Comparison of ENCODE assay signal across 8 cellular contexts in the genomic region with DNA sequence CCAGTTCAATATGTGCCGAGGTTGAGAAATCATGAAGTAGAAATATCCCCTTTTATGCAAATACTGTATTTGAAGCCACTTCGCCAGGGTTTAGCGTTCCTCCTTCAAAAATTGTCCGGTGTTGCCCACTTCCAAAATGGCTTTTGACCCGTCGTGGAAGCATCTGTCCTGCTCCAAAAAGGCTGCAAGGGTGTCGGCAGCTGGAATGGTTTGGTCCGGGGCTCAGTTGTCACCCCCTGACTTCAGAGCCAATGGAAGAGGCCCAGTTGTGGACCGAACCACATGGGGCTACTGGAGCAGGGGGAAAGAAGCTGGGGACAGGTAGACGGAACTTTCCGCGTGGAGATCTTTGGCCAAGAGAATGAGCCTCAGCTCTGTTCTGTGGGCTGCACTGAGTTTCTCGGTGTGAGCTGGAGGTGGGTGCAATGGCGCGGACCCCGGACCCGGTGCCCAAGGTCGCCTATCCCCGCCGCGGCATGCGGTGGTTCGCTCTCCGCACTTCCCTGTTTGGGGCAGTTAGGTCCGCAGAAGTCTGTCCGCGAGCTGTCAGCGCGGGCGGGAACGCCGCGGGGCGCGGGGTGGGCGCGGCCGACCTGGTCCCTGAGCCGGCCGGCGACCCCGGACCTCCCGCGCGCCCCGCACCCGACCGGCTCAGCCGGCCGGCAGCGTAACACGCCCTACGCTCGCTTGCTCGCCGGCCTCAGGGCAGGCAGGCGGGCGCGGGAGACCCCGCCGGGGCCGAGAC. TPM values are rescaled to one million over a fixed set of nuclear protein-coding genes. Genes with fewer than 3 reads are reported as not detected.
A peak's percentile ranks its signal among the peaks of the same experiment; 100 is the strongest.
DNase-seq lines count a peak whose midpoint lies in the region; ATAC-seq and TF ChIP-seq lines count a peak whose summit lies in the region.

A gene (plus strand): TSS at position 527 of the 745 bp plus-strand sequence. CDS start 259 bp downstream, outside the sequence.

- TF ChIP-seq CTCF in spleen (IDR thresholded peaks at IDR 0.05 in 8 of 11, conservative IDR thresholded peaks at IDR 0.05 in 3 of 11): peak in 1 of 11 experiments; percentile 3

- H3K27me3 ChIP-seq in spleen (replicated peaks in 1 of 7): no peaks in the 10 kb centered on the region

- DNase-seq in A172 (ENCODE audit: low spot score) (peak; percentile 88), NCI-H446 (lab: John Stamatoyannopoulos, UW) (peak; percentile 83 to 93), inferior parietal cortex (ENCODE audit: extremely low spot score) (peak; percentile 94), spleen (peak; percentile 96)
- peak; percentile 79 for DNase-seq in activated CD4-positive, CD25-positive, alpha-beta regulatory T cell treated with anti-CD3 and anti-CD28 coated beads, Interleukin-2, amount 50 U/mL, for 16 hours (ENCODE audit: low read depth, low spot score)
- peak; percentile 92 for DNase-seq in central memory CD4-positive, alpha-beta T cell

- intact Hi-C loops in spleen (cut with DNase I; ENCODE audit: low total_unique reads): no loop called here

- 0 to 1% (median 0%) methylated on average over 13 to 62 of the region's 62 CpGs for WGBS in spleen, 5 donors

- TF ChIP-seq POLR2A in spleen (IDR thresholded peaks at IDR 0.05): peak in 1 of 3 donors; percentile 54

- no peaks in the 10 kb centered on the region for H3K9me3 ChIP-seq in spleen

- peak within 1 kb of the TSS; percentile 85 to 99 (median 93) for H3K4me3 ChIP-seq in spleen

- ATAC-seq in GM18873 (IDR thresholded peaks at IDR 0.05; ENCODE audit: low FRiP score, unreplicated experiment) (peak; percentile 44), HG03196 (IDR thresholded peaks at IDR 0.05; ENCODE audit: unreplicated experiment) (peak; percentile 44)

- peaks cover 0 to 14% (median 0%) of the 10 kb centered on the region in 6 donors for H3K36me3 ChIP-seq in spleen

- H3K27ac ChIP-seq in spleen: peak within 1 kb of the TSS; percentile 86 to 100 (median 94)

- peaks cover 33 to 87% (median 76%) of the 10 kb centered on the region in 6 donors for H3K4me1 ChIP-seq in spleen

RNA-seq across cellular contexts. Expression of the gene that starts here (rescaled TPM):
- 131 and 155 TPM in 2 replicates for total RNA-seq in A172 (2014; rRNA removed; shearing (Covaris generic))
- 100 to 1,000 TPM in 4 of 7 donors, 10 to 100 TPM in 3; 88.0 to 134 (median 110) TPM for total RNA-seq in spleen
- polyA plus RNA-seq in spleen: 10 to 100 TPM; 32.9 to 46.8 (median 46.6) TPM

Comparison
In these comparisons a context has a peak if more than half of its experiments do, and no peak if none do; other contexts are left out.
1. Peak in every context shown above with its lines: DNase-seq, ATAC-seq, H3K4me3 ChIP-seq and H3K27ac ChIP-seq.